ENCODE assay signal across 9 cellular contexts in the genomic region with DNA sequence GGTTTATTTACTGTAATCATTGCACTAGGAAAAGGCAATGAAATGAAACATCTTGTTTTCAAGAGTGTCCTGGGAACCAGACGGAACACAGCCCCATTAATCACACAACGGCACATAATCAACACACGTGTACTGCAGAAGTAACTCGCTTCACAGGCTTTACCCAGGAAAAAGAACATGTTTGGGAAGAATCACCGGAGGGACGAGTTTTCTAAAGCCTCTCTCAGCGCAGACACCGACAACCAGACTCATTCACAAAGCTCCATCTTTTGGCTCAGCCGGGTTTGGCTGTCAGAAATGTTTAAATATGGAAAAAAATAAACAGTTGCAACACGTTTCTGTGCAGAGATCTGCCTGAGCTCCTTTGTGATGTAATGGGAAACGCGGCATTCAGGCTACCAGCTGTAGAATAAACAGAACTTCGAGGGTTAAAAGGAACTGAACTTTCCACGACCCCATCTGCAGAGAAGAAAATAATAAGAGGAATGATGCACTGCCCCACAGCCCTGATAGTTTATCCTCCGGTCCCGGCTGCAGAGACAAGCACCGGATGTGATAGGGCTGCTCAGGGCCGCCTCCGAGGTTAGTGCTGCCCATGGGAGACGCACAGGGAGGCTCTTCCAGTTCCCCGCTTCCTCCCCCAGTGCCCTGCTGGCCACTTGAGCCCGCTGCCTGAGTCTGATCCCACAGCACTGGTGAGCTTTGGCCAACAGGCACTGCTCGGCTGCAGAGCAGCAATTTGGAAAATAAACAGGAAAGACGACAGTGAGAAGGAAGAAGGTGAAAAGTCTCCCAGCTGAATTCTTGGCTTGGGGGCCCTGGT.
DNase-seq lines count a peak whose midpoint lies in the region; ATAC-seq and TF ChIP-seq lines count a peak whose summit lies in the region.
"Had no signal": no experiment of that assay in that cellular context is flagged by ENCODE, and none has a peak within 500 bp of the region (broad histone marks: within the 10 kb centered on the region; RNA-seq: fewer than 3 reads in every experiment).

No MANE protein-coding gene starts in this region.

- H3K4me3 ChIP-seq in left lung (no peak overlapping the region), thoracic aorta (peak overlapping the region; percentile 40)

- intact Hi-C loops in left lung (cut with DNase I), result loop anchor here in 1 of 2 donors (5.0 kb wide), 1 partner anchor 63 kb away; no protein-coding TSS in a partner anchor

- no peaks in the 10 kb centered on the region for H3K9me3 ChIP-seq in left lung
- no peaks in the 10 kb centered on the region for H3K9me3 ChIP-seq in thoracic aorta

- H3K27me3 ChIP-seq in left lung (no peaks in the 10 kb centered on the region), thoracic aorta (replicated peaks; ENCODE audit: insufficient read depth) (no peaks in the 10 kb centered on the region)

- peak overlapping the region; percentile 78 to 89 for H3K27ac ChIP-seq in left lung
- H3K27ac ChIP-seq in thoracic aorta, result peak overlapping the region; percentile 80 to 81

- H3K36me3 ChIP-seq in left lung, result peaks cover 0 to 5% of the 10 kb centered on the region in 2 donors
- H3K36me3 ChIP-seq in thoracic aorta, result peaks cover 4% of the 10 kb centered on the region

- H3K27ac Mint-ChIP-seq in central memory CD8-positive, alpha-beta T cell (ENCODE audit: low read depth), result peak overlapping the region; percentile 29
- H3K27ac Mint-ChIP-seq: dendritic cell treated with granulocyte-macrophage colony-stimulating factor and Interleukin-4, amounts not matched to agents 40 ng/mL and 50 ng/mL, for 4 days had no signal

- H3K27me3 Mint-ChIP-seq in central memory CD8-positive, alpha-beta T cell, result no peaks in the 10 kb centered on the region
- H3K27me3 Mint-ChIP-seq: dendritic cell treated with granulocyte-macrophage colony-stimulating factor and Interleukin-4, amounts not matched to agents 40 ng/mL and 50 ng/mL, for 4 days had no signal

- ATAC-seq in central memory CD8-positive, alpha-beta T cell (replicated peaks; ENCODE audit: extremely low read depth, poor library complexity, severe bottlenecking), result no peak
- peak; percentile 22 for ATAC-seq in left lung
- no peak for ATAC-seq in thoracic aorta (ENCODE audit: insufficient number of reproducible peaks, low FRiP score, low read depth)
- no peak for ATAC-seq in HG03097 (IDR thresholded peaks at IDR 0.05; ENCODE audit: low FRiP score, unreplicated experiment)

- H3K4me3 Mint-ChIP-seq in central memory CD8-positive, alpha-beta T cell, result no peak overlapping the region
- H3K4me3 Mint-ChIP-seq: dendritic cell treated with granulocyte-macrophage colony-stimulating factor and Interleukin-4, amounts not matched to agents 40 ng/mL and 50 ng/mL, for 4 days had no signal

- peaks cover 31% of the 10 kb centered on the region for H3K4me1 Mint-ChIP-seq in central memory CD8-positive, alpha-beta T cell

- DNase-seq in NCI-H2029 (lab: John Stamatoyannopoulos, UW) (peak; percentile 26), left lung (peak in 1 of 2 donors; percentile 47), thoracic aorta (ENCODE audit: low spot score) (no peak), NCI-H446 (lab: John Stamatoyannopoulos, UW) (no peak), NK-92 (lab: John Stamatoyannopoulos, UW; ENCODE audit: unreplicated experiment) (no peak)
- no peak for DNase-seq in central memory CD8-positive, alpha-beta T cell (ENCODE audit: low spot score in 2 of 2)
- DNase-seq in activated CD4-positive, CD25-positive, alpha-beta regulatory T cell (lab: John Stamatoyannopoulos, UW), result no peak

- TF ChIP-seq CTCF in left lung (IDR thresholded peaks at IDR 0.05), result no peak
- TF ChIP-seq CTCF in thoracic aorta (IDR thresholded peaks at IDR 0.05), result peak; percentile 27

- no peaks in the 10 kb centered on the region for H3K9me3 Mint-ChIP-seq in central memory CD8-positive, alpha-beta T cell
- H3K9me3 Mint-ChIP-seq: dendritic cell treated with granulocyte-macrophage colony-stimulating factor and Interleukin-4, amounts not matched to agents 40 ng/mL and 50 ng/mL, for 4 days had no signal

- H3K4me1 ChIP-seq in left lung, result peaks cover 67 to 81% of the 10 kb centered on the region in 2 donors
- H3K4me1 ChIP-seq in thoracic aorta (ENCODE audit: control insufficient read depth in 1 of 2, low read depth in 2 of 2), result peaks cover 52 to 83% of the 10 kb centered on the region in 2 donors

- peaks cover 14% of the 10 kb centered on the region for H3K36me3 Mint-ChIP-seq in central memory CD8-positive, alpha-beta T cell (ENCODE audit: insufficient read depth)
